Comparison of ENCODE assay signal across 16 cellular contexts in the genomic region with DNA sequence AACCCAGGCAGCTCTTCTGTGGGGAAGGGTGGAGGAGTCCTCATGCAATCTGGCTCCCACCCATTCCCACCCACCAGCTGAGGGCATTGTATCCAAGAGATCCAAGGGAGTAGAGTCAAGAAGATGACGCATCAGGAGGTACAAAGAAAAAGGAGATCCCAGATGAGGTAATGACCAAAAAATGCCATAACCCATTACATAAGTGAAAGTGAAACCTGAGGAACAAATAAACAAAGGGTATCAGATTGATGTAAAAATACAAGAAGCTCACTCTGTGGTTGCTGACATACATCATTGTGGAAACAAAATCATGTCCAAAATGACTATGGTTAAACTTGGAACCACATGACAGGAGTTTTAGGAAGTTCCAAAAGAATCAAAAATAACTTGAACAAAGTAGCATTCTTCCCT. TPM values are rescaled to one million over a fixed set of nuclear protein-coding genes. Genes with fewer than 3 reads are reported as not detected.
DNase-seq lines count a peak whose midpoint lies in the region; ATAC-seq and FAIRE-seq lines count a peak whose summit lies in the region.
"Had no signal": no experiment of that assay in that cellular context is flagged by ENCODE, and none has a peak within 500 bp of the region (broad histone marks: within the 10 kb centered on the region; RNA-seq: fewer than 3 reads in every experiment).

No MANE protein-coding gene starts in this region.

- peaks cover 30% of the 10 kb centered on the region for H3K4me1 ChIP-seq in SJSA1 (replicated peaks)

- no peak overlapping the region for H3K4me3 ChIP-seq in SJSA1
- H3K4me3 ChIP-seq: BLaER1, coronary artery had no signal

- ATAC-seq in stimulated activated naive CD8-positive, alpha-beta T cell treated with anti-CD3 and anti-CD28 coated beads, Interleukin-15, amount 100 ng/mL, for 72 hours: peak; percentile 75
- ATAC-seq in stimulated activated naive CD8-positive, alpha-beta T cell treated with anti-CD3 and anti-CD28 coated beads, Interleukin-15, Interleukin-2, amounts not matched to agents 100 U/mL and 50 U/mL, for 24 hours: no peak
- ATAC-seq in HG03439 (IDR thresholded peaks at IDR 0.05; ENCODE audit: unreplicated experiment): no peak

- no peaks in the 10 kb centered on the region for H3K9me3 ChIP-seq in SJSA1 (replicated peaks)

- DNase-seq in stimulated activated naive CD8-positive, alpha-beta T cell treated with anti-CD3 and anti-CD28 coated beads, Interleukin-15, amount 100 ng/mL, for 72 hours: no peak
- DNase-seq in stimulated activated naive CD8-positive, alpha-beta T cell treated with anti-CD3 and anti-CD28 coated beads, Interleukin-15, Interleukin-2, amounts not matched to agents 100 U/mL and 50 U/mL, for 24 hours: no peak
- DNase-seq in SJSA1 (ENCODE audit: low read depth in 1 of 2, low spot score in 2 of 2) (peak; percentile 95 to 98), fibroblast of gingiva (ENCODE audit: low read depth) (peak; percentile 68), urothelium cell line (ENCODE audit: low spot score) (peak; percentile 78), activated gamma-delta T cell treated with Interleukin-2 at 50 U/mL for 16 hours (no peak), OCI-M2 (lab: John Stamatoyannopoulos, UW; ENCODE audit: unreplicated experiment) (no peak)
- DNase-seq: activated CD4-positive, CD25-positive, alpha-beta regulatory T cell; activated effector memory CD4-positive, alpha-beta T cell treated with Interleukin-2 at 50 U/mL for 16 hours; hypothalamus; KG1; SHP77 had no signal

- peaks cover 7% of the 10 kb centered on the region; the same call in 1 of the 2 replicates for H3K36me3 ChIP-seq in SJSA1

- H3K27ac ChIP-seq in SJSA1: peak overlapping the region; percentile 76
- H3K27ac ChIP-seq: BLaER1, coronary artery had no signal

- H3K9me3 Mint-ChIP-seq in stimulated activated naive CD8-positive, alpha-beta T cell treated with anti-CD3 and anti-CD28 coated beads, Interleukin-15, amount 100 ng/mL, for 72 hours: peaks cover 44 to 49% of the 10 kb centered on the region in 2 donors

- H3K27me3 Mint-ChIP-seq in stimulated activated naive CD8-positive, alpha-beta T cell treated with anti-CD3 and anti-CD28 coated beads, Interleukin-15, amount 100 ng/mL, for 72 hours: no peaks in the 10 kb centered on the region

- H3K27ac Mint-ChIP-seq in stimulated activated naive CD8-positive, alpha-beta T cell treated with anti-CD3 and anti-CD28 coated beads, Interleukin-15, amount 100 ng/mL, for 72 hours: no peak overlapping the region
- H3K27ac Mint-ChIP-seq: mesothelial cell of epicardium had no signal

- FAIRE-seq in urothelium cell line (lab: Jason Lieb, UNC): no peak

- no peak overlapping the region for H3K4me3 Mint-ChIP-seq in stimulated activated naive CD8-positive, alpha-beta T cell treated with anti-CD3 and anti-CD28 coated beads, Interleukin-15, amount 100 ng/mL, for 72 hours
- H3K4me3 Mint-ChIP-seq: mesothelial cell of epicardium had no signal

- H3K4me1 Mint-ChIP-seq in stimulated activated naive CD8-positive, alpha-beta T cell treated with anti-CD3 and anti-CD28 coated beads, Interleukin-15, amount 100 ng/mL, for 72 hours: peaks cover 5% of the 10 kb centered on the region
- H3K4me1 Mint-ChIP-seq: mesothelial cell of epicardium had no signal

- H3K27me3 ChIP-seq in SJSA1 (replicated peaks): no peaks in the 10 kb centered on the region
- H3K27me3 ChIP-seq: BLaER1 had no signal

RNA-seq across cellular contexts. Expression of a gene that starts 42.5 kb away (rescaled TPM):
- total RNA-seq in SJSA1 (2014; rRNA removed; shearing (Covaris generic)): 47.8 and 65.3 TPM in 2 replicates

Comparison
In these comparisons a context has a peak if more than half of its experiments do, and no peak if none do; other contexts are left out.
1. DNase-seq: peak in SJSA1 (2 of 2), fibroblast of gingiva (single experiment) and urothelium cell line (single experiment); none in stimulated activated naive CD8-positive, alpha-beta T cell treated with anti-CD3 and anti-CD28 coated beads, Interleukin-15, amount 100 ng/mL, for 72 hours (0 of 2), stimulated activated naive CD8-positive, alpha-beta T cell treated with anti-CD3 and anti-CD28 coated beads, Interleukin-15, Interleukin-2, amounts not matched to agents 100 U/mL and 50 U/mL, for 24 hours (single experiment), activated gamma-delta T cell treated with Interleukin-2 at 50 U/mL for 16 hours (single experiment) and OCI-M2 (single experiment).